ENCODE assay signal across 7 cellular contexts in the genomic region with DNA sequence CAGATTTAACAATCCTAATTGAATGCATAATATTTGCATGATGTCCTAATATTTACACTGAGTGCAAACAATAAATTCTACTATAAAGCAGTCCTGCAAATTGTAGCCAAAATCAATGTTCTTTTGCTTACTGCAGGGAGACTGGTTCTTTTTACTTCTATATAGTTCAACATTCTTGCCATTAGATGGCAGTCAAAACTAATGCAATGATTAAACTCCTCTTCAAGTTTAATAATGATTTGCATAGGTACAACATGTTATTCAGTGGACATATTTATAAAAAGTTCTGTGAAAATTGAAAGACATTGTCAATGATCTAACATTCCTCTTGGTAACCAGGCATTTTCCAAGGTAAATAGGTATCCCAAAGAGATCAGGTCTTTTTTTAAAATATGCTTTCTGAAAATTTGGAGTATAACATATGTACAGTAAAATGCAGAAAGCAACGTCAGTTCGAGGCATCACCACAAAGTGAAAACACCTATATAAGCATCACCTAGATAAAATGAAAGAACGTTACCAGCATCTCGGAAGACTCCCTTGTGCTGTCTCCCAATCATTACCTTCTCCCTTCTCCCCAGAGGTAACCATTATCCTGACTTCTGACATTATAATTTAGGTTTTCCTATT.
DNase-seq lines count a peak whose midpoint lies in the region; ATAC-seq and TF ChIP-seq lines count a peak whose summit lies in the region.

No MANE protein-coding gene starts in this region.

- ATAC-seq in SK-N-SH treated with all-trans-retinoic acid at 6 μM for 48 hours (peak; percentile 83), HG02973 (IDR thresholded peaks at IDR 0.05; ENCODE audit: unreplicated experiment) (no peak)

- DNase-seq in GM10248 (ENCODE audit: extremely low spot score) (peak; percentile 53), MV-4-11 (lab: John Stamatoyannopoulos, UW) (peak; percentile 43), fibroblast of peridontal ligament (ENCODE audit: extremely low read depth) (peak; percentile 78), pons (ENCODE audit: low spot score) (peak; percentile 66), COLO668 (lab: John Stamatoyannopoulos, UW; ENCODE audit: unreplicated experiment) (no peak)

- TF ChIP-seq CTCF in GM10248 (IDR thresholded peaks at IDR 0.05; ENCODE audit: control extremely low read depth, extremely low read depth, low read depth, missing control alignments) = peak; percentile 26

- CTCF ChIA-PET in GM10248 (lab: Yijun Ruan, JAX) = interaction anchor here (1.2 to 1.7 kb wide), 3 partner anchors 134 to 376 kb away, joined by 4 to 9 read pairs (median 5); no protein-coding TSS in a partner anchor

- POLR2A ChIA-PET in GM10248 (lab: Yijun Ruan, JAX) = no interaction called here

TF ChIP-seq in SK-N-SH treated with all-trans-retinoic acid at 6 μM for 48 hours, 23 proteins besides CTCF, POLR2A, EP300 and RAD21:
- TF ChIP-seq TSHZ2 (CRISPR knock-in tag; IDR thresholded peaks at IDR 0.05) (no peak), SNAI2 (CRISPR knock-in tag; IDR thresholded peaks at IDR 0.05) (no peak), ESRRG (CRISPR knock-in tag; IDR thresholded peaks at IDR 0.05) (no peak), RARB (CRISPR knock-in tag; IDR thresholded peaks at IDR 0.05) (no peak), ARNTL (CRISPR knock-in tag; IDR thresholded peaks at IDR 0.05; ENCODE audit: borderline replicate concordance, low read depth) (no peak), ZNF8 (CRISPR knock-in tag; IDR thresholded peaks at IDR 0.05) (no peak), ISL1 (CRISPR knock-in tag; IDR thresholded peaks at IDR 0.05) (no peak)
- TF ChIP-seq, protein P1, sequence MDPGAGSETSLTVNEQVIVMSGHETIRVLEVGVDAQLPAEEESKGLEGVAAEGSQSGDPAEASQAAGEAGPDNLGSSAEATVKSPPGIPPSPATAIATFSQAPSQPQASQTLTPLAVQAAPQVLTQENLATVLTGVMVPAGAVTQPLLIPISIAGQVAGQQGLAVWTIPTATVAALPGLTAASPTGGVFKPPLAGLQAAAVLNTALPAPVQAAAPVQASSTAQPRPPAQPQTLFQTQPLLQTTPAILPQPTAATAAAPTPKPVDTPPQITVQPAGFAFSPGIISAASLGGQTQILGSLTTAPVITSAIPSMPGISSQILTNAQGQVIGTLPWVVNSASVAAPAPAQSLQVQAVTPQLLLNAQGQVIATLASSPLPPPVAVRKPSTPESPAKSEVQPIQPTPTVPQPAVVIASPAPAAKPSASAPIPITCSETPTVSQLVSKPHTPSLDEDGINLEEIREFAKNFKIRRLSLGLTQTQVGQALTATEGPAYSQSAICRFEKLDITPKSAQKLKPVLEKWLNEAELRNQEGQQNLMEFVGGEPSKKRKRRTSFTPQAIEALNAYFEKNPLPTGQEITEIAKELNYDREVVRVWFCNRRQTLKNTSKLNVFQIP (CRISPR knock-in tag; IDR thresholded peaks at IDR 0.05; ENCODE audit: borderline replicate concordance, low read depth) = no peak
